Comparison of ENCODE assay signal across 24 cellular contexts in genomic region chr6:161313940-161314509, GRCh38. TPM values are rescaled to one million over a fixed set of nuclear protein-coding genes. Genes with fewer than 3 reads are reported as not detected.
DNase-seq lines count a peak whose midpoint lies in the region; ATAC-seq, FAIRE-seq and TF ChIP-seq lines count a peak whose summit lies in the region.
"Had no signal": no experiment of that assay in that cellular context is flagged by ENCODE, and none has a peak within 500 bp of the region (broad histone marks: within the 10 kb centered on the region; RNA-seq: fewer than 3 reads in every experiment).

No MANE protein-coding gene starts in this region.

- no peak for TF ChIP-seq RAD21 in K562 (CRISPR knock-in tag; conservative IDR thresholded peaks at IDR 0.05 in 1 of 2, IDR thresholded peaks at IDR 0.05 in 1 of 2)

- H3K27me3 ChIP-seq in CD8-positive, alpha-beta memory T cell (ENCODE audit: insufficient read depth, low read length, poor library complexity, severe bottlenecking): no peaks in the 10 kb centered on the region
- H3K27me3 ChIP-seq in K562 (ENCODE audit: control insufficient read depth in 2 of 2, insufficient read depth in 2 of 2, low read length in 2 of 2): no peaks in the 10 kb centered on the region
- H3K27me3 ChIP-seq in mesendoderm (ENCODE audit: insufficient read depth, low read length, poor library complexity): no peaks in the 10 kb centered on the region
- H3K27me3 ChIP-seq: BE2C, BLaER1 had no signal

- H3K4me2 ChIP-seq in K562 (ENCODE audit: insufficient read depth, low read length) (peak overlapping the region; percentile 93), mesendoderm (ENCODE audit: low read length) (no peak overlapping the region)
- H3K4me2 ChIP-seq: BLaER1 had no signal

- H3K9ac ChIP-seq in K562 (ENCODE audit: insufficient read depth in 1 of 2, low read depth in 2 of 2, low read length in 2 of 2): peak overlapping the region; percentile 88 to 91; a peak in 3 of 4 replicates
- no peak overlapping the region for H3K9ac ChIP-seq in mesendoderm (ENCODE audit: low read length)
- H3K9ac ChIP-seq: BLaER1 had no signal

- no peak overlapping the region for H3K4me3 ChIP-seq in CD8-positive, alpha-beta memory T cell (ENCODE audit: low read length)
- H3K4me3 ChIP-seq in K562: peak overlapping the region; percentile 56
- no peak overlapping the region for H3K4me3 ChIP-seq in mesendoderm (ENCODE audit: low read length)
- H3K4me3 ChIP-seq: BLaER1 had no signal

- no peak overlapping the region for H3K4ac ChIP-seq in mesendoderm (ENCODE audit: low read depth, low read length)

- no peak overlapping the region for H3K18ac ChIP-seq in mesendoderm (ENCODE audit: low read length)

- DNase-seq in CD8-positive, alpha-beta memory T cell: no peak
- DNase-seq in K562 (ENCODE audit: extremely low read depth in 1 of 4, low spot score in 3 of 4) (peak in 1 of 4 experiments; percentile 47), mesendoderm (no peak), Right ventricle myocardium superior (no peak)
- DNase-seq in stimulated activated effector memory CD8-positive, alpha-beta T cell treated with anti-CD3 and anti-CD28 coated beads, Interleukin-12 subunit alpha, Interleukin-12 subunit beta, amount 100 ng/mL, for 72 hours (ENCODE audit: low spot score in 2 of 2): no peak
- DNase-seq in stimulated activated CD4-positive, alpha-beta T cell treated with anti-CD3 and anti-CD28 coated beads, Interleukin-1b, Interleukin-23, amount 100 ng/mL, for 48 hours: no peak
- DNase-seq: 8988T; ACHN; BE2C; C1 segment of cervical spinal cord; Caco-2; Calu3; CD4-positive, alpha-beta memory T cell; CD4-positive, CD25-positive, alpha-beta regulatory T cell; DMS79 treated with DMSO at 0.1 percent for 48 hours; GF-D8 had no signal

- BruUV-seq in K562 (replicated peaks; lab: Mats Ljungman, UMichigan): no TSS peak

- H4K8ac ChIP-seq in mesendoderm (ENCODE audit: low read depth, low read length): no peak overlapping the region

- no peak overlapping the region for H3K23ac ChIP-seq in mesendoderm (ENCODE audit: low read length)

- TF ChIP-seq EP300 in K562 (IDR thresholded peaks at IDR 0.05; ENCODE audit: low read length): no peak

- H3K56ac ChIP-seq in mesendoderm (ENCODE audit: low read length): no peak overlapping the region

- ATAC-seq in K562 (peak; percentile 84), HG03457 (IDR thresholded peaks at IDR 0.05; ENCODE audit: unreplicated experiment) (no peak), Right ventricle myocardium superior (ENCODE audit: poor library complexity) (no peak)
- ATAC-seq in stimulated activated effector memory CD8-positive, alpha-beta T cell treated with anti-CD3 and anti-CD28 coated beads, Interleukin-12 subunit alpha, Interleukin-12 subunit beta, amount 100 ng/mL, for 72 hours: no peak

- peak overlapping the region; percentile 58 for H2BK5ac ChIP-seq in mesendoderm (ENCODE audit: low read length)

- H3K9me3 ChIP-seq in CD8-positive, alpha-beta memory T cell (ENCODE audit: low read length): no peaks in the 10 kb centered on the region
- no peaks in the 10 kb centered on the region for H3K9me3 ChIP-seq in K562 (replicated peaks; ENCODE audit: control insufficient read depth, insufficient read depth, low read depth, low read length)
- H3K9me3 ChIP-seq: BE2C, Caco-2 had no signal

- no peaks in the 10 kb centered on the region for H4K20me1 ChIP-seq in K562 (replicated peaks; ENCODE audit: control insufficient read depth, insufficient read depth, low read length)
- H4K20me1 ChIP-seq: BLaER1 had no signal

- H3K36me3 ChIP-seq in CD8-positive, alpha-beta memory T cell (ENCODE audit: insufficient read depth, low read length): no peaks in the 10 kb centered on the region
- H3K36me3 ChIP-seq in K562 (ENCODE audit: control insufficient read depth, insufficient read depth, low read length) (peaks cover 13% of the 10 kb centered on the region; the same call in 2 of the 3 replicates), mesendoderm (ENCODE audit: control insufficient read depth, insufficient read depth, low read length) (no peaks in the 10 kb centered on the region)
- H3K36me3 ChIP-seq: BE2C, BLaER1 had no signal

- 12% methylated on average over 4 of the region's 6 CpGs for WGBS in K562 (ENCODE audit: insufficient coverage, low coverage, missing lambda C conversion rate)
- no CpG with 5 or more reads among the region's 6 CpGs for WGBS in mesendoderm (ENCODE audit: extremely low coverage, insufficient coverage, low lambda C conversion rate)

- no peak overlapping the region for H4K5ac ChIP-seq in mesendoderm (ENCODE audit: low read length)

- POLR2A ChIA-PET in CD8-positive, alpha-beta memory T cell (lab: Charles Lee): no interaction called here
- POLR2A ChIA-PET in K562 (lab: Yijun Ruan, JAX): interaction anchor here (0.5 to 1.6 kb wide), 4 partner anchors 8 to 406 kb away, joined by 3 to 7 read pairs (median 4); partner anchors contain the start of gene AGPAT4

- peaks cover 27% of the 10 kb centered on the region; the same call in 2 of the 3 replicates for H3K79me2 ChIP-seq in K562 (ENCODE audit: control insufficient read depth, insufficient read depth, low read length)
- no peaks in the 10 kb centered on the region for H3K79me2 ChIP-seq in mesendoderm (ENCODE audit: control insufficient read depth, insufficient read depth, low read length)

- no peaks in the 10 kb centered on the region for H3K4me1 Mint-ChIP-seq in CD8-positive, alpha-beta memory T cell
- no peaks in the 10 kb centered on the region for H3K4me1 Mint-ChIP-seq in stimulated activated effector memory CD8-positive, alpha-beta T cell treated with anti-CD3 and anti-CD28 coated beads, Interleukin-12 subunit alpha, Interleukin-12 subunit beta, amount 100 ng/mL, for 72 hours
- H3K4me1 Mint-ChIP-seq: CD14-positive monocyte had no signal

- no peaks in the 10 kb centered on the region for H3K9me1 ChIP-seq in K562 (ENCODE audit: control insufficient read depth, insufficient read depth, low read length)

- CTCF ChIA-PET in CD8-positive, alpha-beta memory T cell (lab: Charles Lee): no interaction called here
- CTCF ChIA-PET in K562 (lab: Yijun Ruan, JAX; ENCODE audit: low intra/inter-chr PET ratio): no interaction called here

- H3K79me1 ChIP-seq in mesendoderm (ENCODE audit: low read length): no peaks in the 10 kb centered on the region

- H2AK5ac ChIP-seq in mesendoderm (ENCODE audit: low read length): no peak overlapping the region

- H2BK120ac ChIP-seq in mesendoderm (ENCODE audit: low read depth, low read length): peak overlapping the region; percentile 13

- peak overlapping the region; percentile 31 for H3K27ac ChIP-seq in CD8-positive, alpha-beta memory T cell (ENCODE audit: low read depth, low read length)
- peak overlapping the region; percentile 77 for H3K27ac ChIP-seq in K562 (ENCODE audit: extremely low read depth, low read depth, low read length)
- H3K27ac ChIP-seq in mesendoderm (ENCODE audit: low read depth, low read length): peak overlapping the region; percentile 80
- H3K27ac ChIP-seq: BLaER1 had no signal

- TF ChIP-seq CTCF in K562 (IDR thresholded peaks at IDR 0.05 in 2 of 3, conservative IDR thresholded peaks at IDR 0.05 in 1 of 3; ENCODE audit: insufficient read depth in 2 of 3, low read depth in 1 of 3, low read length in 3 of 3): no peak

- peaks cover 0 to 6% of the 10 kb centered on the region in 2 donors for H3K27me3 Mint-ChIP-seq in CD8-positive, alpha-beta memory T cell

- no peaks in the 10 kb centered on the region for H3K36me3 Mint-ChIP-seq in CD8-positive, alpha-beta memory T cell
- no peaks in the 10 kb centered on the region for H3K36me3 Mint-ChIP-seq in stimulated activated effector memory CD8-positive, alpha-beta T cell treated with anti-CD3 and anti-CD28 coated beads, Interleukin-12 subunit alpha, Interleukin-12 subunit beta, amount 100 ng/mL, for 72 hours
- H3K36me3 Mint-ChIP-seq: CD14-positive monocyte; CD4-positive, alpha-beta memory T cell; CD4-positive, CD25-positive, alpha-beta regulatory T cell had no signal

- H3K9me3 Mint-ChIP-seq in CD8-positive, alpha-beta memory T cell: peaks cover 0 to 3% (median 2%) of the 10 kb centered on the region in 5 donors
- H3K9me3 Mint-ChIP-seq in stimulated activated effector memory CD8-positive, alpha-beta T cell treated with anti-CD3 and anti-CD28 coated beads, Interleukin-12 subunit alpha, Interleukin-12 subunit beta, amount 100 ng/mL, for 72 hours: peaks cover 5% of the 10 kb centered on the region

- no peaks in the 10 kb centered on the region for H3K4me1 ChIP-seq in CD8-positive, alpha-beta memory T cell (ENCODE audit: insufficient read depth, low read length)
- H3K4me1 ChIP-seq in K562 (replicated peaks in 1 of 2; ENCODE audit: control insufficient read depth in 2 of 2, insufficient read depth in 2 of 2, low read length in 2 of 2) (peaks cover 0 to 2% of the 10 kb centered on the region in 2 experiments; a peak in 1 of 5 replicates), mesendoderm (ENCODE audit: control insufficient read depth, low read depth, low read length) (no peaks in the 10 kb centered on the region)
- H3K4me1 ChIP-seq: BE2C, BLaER1, Caco-2 had no signal

- no peak for FAIRE-seq in K562 (lab: Jason Lieb, UNC)
- FAIRE-seq: A204.1, D721Med, G401.6, GM12891, GM19239 had no signal

- peak overlapping the region in 1 of 8 donors; percentile 49 for H3K27ac Mint-ChIP-seq in CD8-positive, alpha-beta memory T cell
- H3K27ac Mint-ChIP-seq in stimulated activated effector memory CD8-positive, alpha-beta T cell treated with anti-CD3 and anti-CD28 coated beads, Interleukin-12 subunit alpha, Interleukin-12 subunit beta, amount 100 ng/mL, for 72 hours: peak overlapping the region; percentile 38
- H3K27ac Mint-ChIP-seq: CD4-positive, CD25-positive, alpha-beta regulatory T cell had no signal

- TF ChIP-seq POLR2A in K562 (conservative IDR thresholded peaks at IDR 0.05): no peak

- peak overlapping the region; percentile 97 for H2AFZ ChIP-seq in K562 (ENCODE audit: low read depth, low read length)

- intact Hi-C loops in K562 (cut with micrococcal nuclease): loop anchor here (2.0 kb wide), 2 partner anchors 39 to 59 kb away; partner anchors contain the start of gene AGPAT4
- intact Hi-C loops in Right ventricle myocardium superior (cut with DNase I): no loop called here

- no peak overlapping the region for H3K4me3 Mint-ChIP-seq in CD8-positive, alpha-beta memory T cell
- H3K4me3 Mint-ChIP-seq in stimulated activated effector memory CD8-positive, alpha-beta T cell treated with anti-CD3 and anti-CD28 coated beads, Interleukin-12 subunit alpha, Interleukin-12 subunit beta, amount 100 ng/mL, for 72 hours: no peak overlapping the region
- H3K4me3 Mint-ChIP-seq: CD14-positive monocyte; CD4-positive, CD25-positive, alpha-beta regulatory T cell had no signal

- in situ Hi-C loops in K562 (cut with MboI): no loop called here

- no peak overlapping the region for H2BK15ac ChIP-seq in mesendoderm (replicated peaks; ENCODE audit: low read depth)

RNA-seq across cellular contexts. Expression of gene AGPAT4, which starts 40.2 kb away (rescaled TPM):
- 1 to 10 TPM; 2.2 to 2.8 TPM for total RNA-seq in CD8-positive, alpha-beta memory T cell
- 5.9 TPM for polyA plus RNA-seq in CD8-positive, alpha-beta memory T cell
- 90.5 and 109 TPM in 2 replicates for total RNA-seq in K562 (2011; cell fraction: chromatin; rRNA removed; ENCODE audit: low replicate concordance)
- total RNA-seq in K562 (2011; cell fraction: nucleolus; rRNA removed): 65.2 and 67.4 TPM in 2 replicates
- 60.1 and 75.0 TPM in 2 replicates for total RNA-seq in K562 (2011; cell fraction: nucleoplasm; rRNA removed)
- total RNA-seq in K562 (2014; rRNA removed): 4.5 and 6.7 TPM in 2 replicates
- 7.1 and 7.9 TPM in 2 replicates for total RNA-seq in K562 (2014; rRNA removed; fragmentation: Illumina TruSeq; extraction: Trizol)
- 5.0 and 5.6 TPM in 2 replicates for total RNA-seq in K562 (2015; rRNA removed; fragmentation: Illumina TruSeq; extraction: Trizol)
- total RNA-seq in K562 (2021): 9.2 and 9.7 TPM in 2 replicates
- polyA plus RNA-seq in K562 (2011; rRNA removed): 15.0 and 17.0 TPM in 2 replicates
- polyA plus RNA-seq in K562 (2011; cell fraction: cytosol; rRNA removed): 9.2 and 14.2 TPM in 2 replicates
- polyA plus RNA-seq in K562 (2011; cell fraction: nucleus; rRNA removed): 62.4 and 68.7 TPM in 2 replicates
- 5.3 and 8.6 TPM in 2 replicates for polyA plus RNA-seq in K562 (2012)
- polyA plus RNA-seq in K562 (2014; fragmentation: Illumina TruSeq; extraction: Trizol): 5.6 and 5.7 TPM in 2 replicates
- 1 to 10 TPM; 2.2 to 3.4 TPM for polyA plus RNA-seq in K562 (2014; fragmentation: Nextera tagmentation; extraction: Ambion mirVana)
- polyA plus RNA-seq in K562 (2014; rRNA removed): 7.2 and 7.3 TPM in 2 replicates
- 31.8 and 34.7 TPM in 2 replicates for polyA minus RNA-seq in K562 (2011; rRNA and poly(A)+ RNA removed)
- polyA minus RNA-seq in K562 (2011; cell fraction: cytosol; rRNA and poly(A)+ RNA removed): 6.3 and 8.8 TPM in 2 replicates
- polyA minus RNA-seq in K562 (2011; cell fraction: nucleus; rRNA and poly(A)+ RNA removed): 36.2 and 58.6 TPM in 2 replicates
- 12.2 TPM for polyA plus RNA-seq in mesendoderm (2013, experiment 1 of 2)
- polyA plus RNA-seq in mesendoderm (2013, experiment 2 of 2): 10.8 TPM
- total RNA-seq in Right ventricle myocardium superior: 2.1 TPM
